10 cellular contexts compared by ENCODE assay signal in genomic region chr5:8842906-8843590, GRCh38.
A peak's percentile ranks its signal among the peaks of the same experiment; 100 is the strongest.
DNase-seq lines count a peak whose midpoint lies in the region; ATAC-seq and TF ChIP-seq lines count a peak whose summit lies in the region.
"Had no signal": no experiment of that assay in that cellular context is flagged by ENCODE, and none has a peak within 500 bp of the region (broad histone marks: within the 10 kb centered on the region; RNA-seq: fewer than 3 reads in every experiment).

No MANE protein-coding gene starts in this region.

- H3K4me3 ChIP-seq in choroid plexus epithelial cell (ENCODE audit: low read depth, low read length) (no peak overlapping the region), mesendoderm (ENCODE audit: low read length) (no peak overlapping the region)

- H3K4me3 Mint-ChIP-seq in activated CD4-positive, alpha-beta T cell treated with anti-CD3 and anti-CD28 coated beads for 36 hours: no peak overlapping the region
- H3K4me3 Mint-ChIP-seq in activated CD4-positive, alpha-beta memory T cell treated with anti-CD3 and anti-CD28 coated beads, Interleukin-2, amount 10 ng/mL, durations not matched to agents 7 days and 5 days: no peak overlapping the region
- H3K4me3 Mint-ChIP-seq: memory B cell had no signal

- no peak overlapping the region for H3K56ac ChIP-seq in mesendoderm (ENCODE audit: low read length)

- no peak overlapping the region for H4K8ac ChIP-seq in mesendoderm (ENCODE audit: low read depth, low read length)

- no peak overlapping the region for H3K18ac ChIP-seq in mesendoderm (ENCODE audit: low read length)

- H3K36me3 ChIP-seq in mesendoderm (ENCODE audit: control insufficient read depth, insufficient read depth, low read length): no peaks in the 10 kb centered on the region

- no peaks in the 10 kb centered on the region for H3K79me1 ChIP-seq in mesendoderm (ENCODE audit: low read length)

- no peak overlapping the region for H2BK120ac ChIP-seq in mesendoderm (ENCODE audit: low read depth, low read length)

- CTCF ChIA-PET in activated CD4-positive, alpha-beta T cell treated with anti-CD3 and anti-CD28 coated beads for 36 hours (lab: Charles Lee): no interaction called here
- CTCF ChIA-PET in activated CD4-positive, alpha-beta memory T cell treated with anti-CD3 and anti-CD28 coated beads, Interleukin-2, amount 10 ng/mL, durations not matched to agents 7 days and 5 days (lab: Charles Lee): no interaction called here

- H2BK15ac ChIP-seq in mesendoderm (replicated peaks; ENCODE audit: low read depth): no peak overlapping the region

- DNase-seq in COLO829 (ENCODE audit: low spot score): peak; percentile 68
- DNase-seq in NCI-H226: peak; percentile 29
- peak; percentile 76 for DNase-seq in choroid plexus epithelial cell (ENCODE audit: low read depth)
- peak; percentile 18 for DNase-seq in mesendoderm
- DNase-seq in activated CD4-positive, alpha-beta T cell treated with anti-CD3 and anti-CD28 coated beads for 36 hours: no peak
- no peak for DNase-seq in NCI-H2029 treated with DMSO at 0.1 percent for 48 hours (lab: John Stamatoyannopoulos, UW)
- no peak for DNase-seq in activated CD4-positive, alpha-beta memory T cell treated with anti-CD3 and anti-CD28 coated beads, Interleukin-2, amount 10 ng/mL, durations not matched to agents 7 days and 5 days
- DNase-seq: NCI-H1694 had no signal

- H3K27me3 Mint-ChIP-seq in activated CD4-positive, alpha-beta T cell treated with anti-CD3 and anti-CD28 coated beads for 36 hours: no peaks in the 10 kb centered on the region
- no peaks in the 10 kb centered on the region for H3K27me3 Mint-ChIP-seq in activated CD4-positive, alpha-beta memory T cell treated with anti-CD3 and anti-CD28 coated beads, Interleukin-2, amount 10 ng/mL, durations not matched to agents 7 days and 5 days
- H3K27me3 Mint-ChIP-seq: memory B cell had no signal

- ATAC-seq in activated CD4-positive, alpha-beta T cell treated with anti-CD3 and anti-CD28 coated beads for 36 hours: no peak
- ATAC-seq in GM21717 (IDR thresholded peaks at IDR 0.05; ENCODE audit: unreplicated experiment): no peak

- TF ChIP-seq CTCF in choroid plexus epithelial cell (conservative IDR thresholded peaks at IDR 0.05; ENCODE audit: low read depth, low read length): peak; percentile 87

- intact Hi-C loops in activated CD4-positive, alpha-beta T cell treated with anti-CD3 and anti-CD28 coated beads for 36 hours (cut with DNase I, micrococcal nuclease): no loop called here

- no peak overlapping the region for H2AK5ac ChIP-seq in mesendoderm (ENCODE audit: low read length)

- no peaks in the 10 kb centered on the region for H3K4me1 Mint-ChIP-seq in activated CD4-positive, alpha-beta T cell treated with anti-CD3 and anti-CD28 coated beads for 36 hours
- no peaks in the 10 kb centered on the region for H3K4me1 Mint-ChIP-seq in activated CD4-positive, alpha-beta memory T cell treated with anti-CD3 and anti-CD28 coated beads, Interleukin-2, amount 10 ng/mL, durations not matched to agents 7 days and 5 days
- H3K4me1 Mint-ChIP-seq: memory B cell had no signal

- H3K27ac ChIP-seq in mesendoderm (ENCODE audit: low read depth, low read length): no peak overlapping the region

- no peaks in the 10 kb centered on the region for H3K4me1 ChIP-seq in mesendoderm (ENCODE audit: control insufficient read depth, low read depth, low read length)

- WGBS in mesendoderm (ENCODE audit: extremely low coverage, insufficient coverage, low lambda C conversion rate): no CpG with 5 or more reads among the region's 9 CpGs

- H3K79me2 ChIP-seq in mesendoderm (ENCODE audit: control insufficient read depth, insufficient read depth, low read length): no peaks in the 10 kb centered on the region

- no peak overlapping the region for H3K23ac ChIP-seq in mesendoderm (ENCODE audit: low read length)

- H3K36me3 Mint-ChIP-seq in activated CD4-positive, alpha-beta T cell treated with anti-CD3 and anti-CD28 coated beads for 36 hours (ENCODE audit: low read depth): no peaks in the 10 kb centered on the region
- H3K36me3 Mint-ChIP-seq in activated CD4-positive, alpha-beta memory T cell treated with anti-CD3 and anti-CD28 coated beads, Interleukin-2, amount 10 ng/mL, durations not matched to agents 7 days and 5 days (ENCODE audit: low read depth): peaks cover 2% of the 10 kb centered on the region
- H3K36me3 Mint-ChIP-seq: memory B cell had no signal

- POLR2A ChIA-PET in activated CD4-positive, alpha-beta T cell treated with anti-CD3 and anti-CD28 coated beads for 36 hours (lab: Charles Lee): interaction anchor here (0.6 kb wide), 1 partner anchor 380 kb away, joined by 3 read pairs; no protein-coding TSS in a partner anchor
- POLR2A ChIA-PET in activated CD4-positive, alpha-beta memory T cell treated with anti-CD3 and anti-CD28 coated beads, Interleukin-2, amount 10 ng/mL, durations not matched to agents 7 days and 5 days (lab: Charles Lee): no interaction called here

- no peak overlapping the region for H3K27ac Mint-ChIP-seq in activated CD4-positive, alpha-beta T cell treated with anti-CD3 and anti-CD28 coated beads for 36 hours
- H3K27ac Mint-ChIP-seq in activated CD4-positive, alpha-beta memory T cell treated with anti-CD3 and anti-CD28 coated beads, Interleukin-2, amount 10 ng/mL, durations not matched to agents 7 days and 5 days: no peak overlapping the region
- H3K27ac Mint-ChIP-seq: memory B cell had no signal

- H3K27me3 ChIP-seq in mesendoderm (ENCODE audit: insufficient read depth, low read length, poor library complexity): no peaks in the 10 kb centered on the region

- H3K9me3 Mint-ChIP-seq in activated CD4-positive, alpha-beta T cell treated with anti-CD3 and anti-CD28 coated beads for 36 hours (ENCODE audit: low read depth): peaks cover 9% of the 10 kb centered on the region
- peaks cover 10% of the 10 kb centered on the region for H3K9me3 Mint-ChIP-seq in activated CD4-positive, alpha-beta memory T cell treated with anti-CD3 and anti-CD28 coated beads, Interleukin-2, amount 10 ng/mL, durations not matched to agents 7 days and 5 days

- no peak overlapping the region for H4K5ac ChIP-seq in mesendoderm (ENCODE audit: low read length)

- H3K4ac ChIP-seq in mesendoderm (ENCODE audit: low read depth, low read length): no peak overlapping the region

- no peak overlapping the region for H3K4me2 ChIP-seq in mesendoderm (ENCODE audit: low read length)

- no peak overlapping the region for H2BK5ac ChIP-seq in mesendoderm (ENCODE audit: low read length)

- H3K9ac ChIP-seq in mesendoderm (ENCODE audit: low read length): no peak overlapping the region

Comparison
In these comparisons a context has a peak if more than half of its experiments do, and no peak if none do; other contexts are left out.
1. DNase-seq: peak in COLO829 (single experiment), NCI-H226 (single experiment), choroid plexus epithelial cell (single experiment) and mesendoderm (single experiment); none in activated CD4-positive, alpha-beta T cell treated with anti-CD3 and anti-CD28 coated beads for 36 hours (single experiment), NCI-H2029 treated with DMSO at 0.1 percent for 48 hours (single experiment) and activated CD4-positive, alpha-beta memory T cell treated with anti-CD3 and anti-CD28 coated beads, Interleukin-2, amount 10 ng/mL, durations not matched to agents 7 days and 5 days (single experiment).